9 cellular contexts compared by ENCODE assay signal in the genomic region with DNA sequence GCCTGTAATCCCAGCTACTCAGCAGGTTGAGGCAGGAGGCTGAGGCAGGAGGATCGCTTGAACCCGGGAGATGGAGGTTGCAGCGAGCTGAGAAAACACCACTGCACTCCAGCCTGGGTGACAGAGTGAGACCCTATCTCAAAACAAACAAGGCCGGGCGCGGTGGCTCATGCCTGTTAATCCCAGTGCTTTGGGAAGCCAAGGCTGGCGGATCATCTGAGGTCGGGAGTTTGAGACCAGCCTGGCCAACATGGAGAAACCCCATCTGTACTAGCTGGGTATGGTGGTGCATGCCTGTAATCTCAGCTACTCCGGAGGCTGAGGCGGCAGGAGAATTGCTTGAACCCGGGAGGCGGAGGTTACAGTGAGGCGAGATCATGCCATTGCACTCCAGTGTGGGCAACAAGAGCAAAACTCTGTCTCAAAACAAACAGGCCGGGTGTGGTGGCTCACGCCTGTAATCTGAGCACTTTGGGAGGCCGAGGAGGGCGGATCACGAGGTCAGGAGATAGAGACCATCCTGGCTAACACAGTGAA. TPM values are rescaled to one million over a fixed set of nuclear protein-coding genes. Genes with fewer than 3 reads are reported as not detected.
DNase-seq lines count a peak whose midpoint lies in the region; ATAC-seq and TF ChIP-seq lines count a peak whose summit lies in the region.
"Not testable (repeated sequence)": the region's sequence is repeated elsewhere in the genome, so short reads cannot be mapped to it uniquely, and the experiment has no call there.
"Had no signal": no experiment of that assay in that cellular context is flagged by ENCODE, and none has a peak within 500 bp of the region (broad histone marks: within the 10 kb centered on the region; RNA-seq: fewer than 3 reads in every experiment).

No MANE protein-coding gene starts in this region.

- H3K4me2 ChIP-seq in DOHH2 (ENCODE audit: low read length) (peak overlapping the region; percentile 56), PC-9 (peak overlapping the region; percentile 53)

- intact Hi-C loops in PC-9 (cut with micrococcal nuclease; ENCODE audit: unreplicated experiment): loop anchor here (10.0 kb wide), 1 partner anchor 241 kb away; a partner anchor contains a TSS
- intact Hi-C loops in transverse colon (cut with DNase I; ENCODE audit: low total_unique reads): not testable (repeated sequence)

- not testable (repeated sequence) for DNase-seq in PC-9; activated naive CD4-positive, alpha-beta T cell treated with anti-CD3 and anti-CD28 coated beads, Interleukin-2, amount 10 ng/mL, durations not matched to agents 7 days and 5 days; left lobe of liver (ENCODE audit: low spot score); natural killer cell treated with Interleukin-12 subunit alpha and Interleukin-12 subunit beta and Interleukin-15 and Interleukin-18, amount 100 ng/mL, for 72 hours (ENCODE audit: low spot score); transverse colon

- not testable (repeated sequence) for H3K27me3 ChIP-seq in DOHH2 (ENCODE audit: control insufficient read depth, low read length); PC-9 (ENCODE audit: insufficient read depth, low read depth); transverse colon

- H3K36me3 Mint-ChIP-seq in activated naive CD4-positive, alpha-beta T cell treated with anti-CD3 and anti-CD28 coated beads, Interleukin-2, amount 10 ng/mL, durations not matched to agents 7 days and 5 days; natural killer cell treated with Interleukin-12 subunit alpha and Interleukin-12 subunit beta and Interleukin-15 and Interleukin-18, amount 100 ng/mL, for 72 hours: not testable (repeated sequence)

- H3K4me3 Mint-ChIP-seq in activated naive CD4-positive, alpha-beta T cell treated with anti-CD3 and anti-CD28 coated beads, Interleukin-2, amount 10 ng/mL, durations not matched to agents 7 days and 5 days: not testable (repeated sequence)
- H3K4me3 Mint-ChIP-seq in natural killer cell treated with Interleukin-12 subunit alpha and Interleukin-12 subunit beta and Interleukin-15 and Interleukin-18, amount 100 ng/mL, for 72 hours: peak overlapping the region; percentile 69

- 80 to 100% methylated on average over 1 to 18 of the region's 18 CpGs for WGBS in transverse colon (ENCODE audit: low coverage in 1 of 2), 2 donors

- not testable (repeated sequence) for H3K36me3 ChIP-seq in DOHH2 (ENCODE audit: control insufficient read depth, low read length); KOPT-K1 (ENCODE audit: insufficient read depth, low read length); PC-9 (ENCODE audit: low read depth); transverse colon

- not testable (repeated sequence) for TF ChIP-seq POLR2A in transverse colon (IDR thresholded peaks at IDR 0.05)

- peaks cover 24% of the 10 kb centered on the region for H3K4me1 Mint-ChIP-seq in activated naive CD4-positive, alpha-beta T cell treated with anti-CD3 and anti-CD28 coated beads, Interleukin-2, amount 10 ng/mL, durations not matched to agents 7 days and 5 days
- peaks cover 9 to 11% of the 10 kb centered on the region in 2 donors for H3K4me1 Mint-ChIP-seq in natural killer cell treated with Interleukin-12 subunit alpha and Interleukin-12 subunit beta and Interleukin-15 and Interleukin-18, amount 100 ng/mL, for 72 hours (ENCODE audit: low read depth in 2 of 2)

- not testable (repeated sequence) for H3K79me2 ChIP-seq in DOHH2 (ENCODE audit: control insufficient read depth, low read length); PC-9 (ENCODE audit: low read depth)

- peak overlapping the region; percentile 49 for H3K27ac Mint-ChIP-seq in activated naive CD4-positive, alpha-beta T cell treated with anti-CD3 and anti-CD28 coated beads, Interleukin-2, amount 10 ng/mL, durations not matched to agents 7 days and 5 days
- H3K27ac Mint-ChIP-seq in natural killer cell treated with Interleukin-12 subunit alpha and Interleukin-12 subunit beta and Interleukin-15 and Interleukin-18, amount 100 ng/mL, for 72 hours: peak overlapping the region in 1 of 2 donors; percentile 70

- H4K20me1 ChIP-seq in DOHH2 (ENCODE audit: control insufficient read depth, insufficient read depth, low read depth, low read length); PC-9 (ENCODE audit: insufficient read depth): not testable (repeated sequence)

- H3K27ac ChIP-seq in DOHH2 (ENCODE audit: low read depth, low read length); PC-9: not testable (repeated sequence)
- H3K27ac ChIP-seq in KOPT-K1 (ENCODE audit: low read depth, low read length, poor library complexity, severe bottlenecking) (peak overlapping the region; percentile 28), transverse colon (peak overlapping the region; percentile 58 to 72 (median 66))

- in situ Hi-C loops in transverse colon (cut with MboI; ENCODE audit: low pct_ligation_motif_present in 1 of 4, low pct_unique_long_range_greater_than_20kb in 1 of 4, low sequenced_read_pairs in 3 of 4): loop anchor here in 2 of 4 donors (25.0 kb wide), 1 partner anchor 108 kb away; a partner anchor contains a TSS

- peak; percentile 6 for ATAC-seq in left lobe of liver
- not testable (repeated sequence) for ATAC-seq in natural killer cell treated with Interleukin-12 subunit alpha and Interleukin-12 subunit beta and Interleukin-15 and Interleukin-18, amount 100 ng/mL, for 72 hours

- TF ChIP-seq CTCF in DOHH2 (IDR thresholded peaks at IDR 0.05; ENCODE audit: low read depth, low read length, poor library complexity, severe bottlenecking); PC-9 (conservative IDR thresholded peaks at IDR 0.05); transverse colon (IDR thresholded peaks at IDR 0.05): not testable (repeated sequence)

- peaks cover 11% of the 10 kb centered on the region for H3K27me3 Mint-ChIP-seq in activated naive CD4-positive, alpha-beta T cell treated with anti-CD3 and anti-CD28 coated beads, Interleukin-2, amount 10 ng/mL, durations not matched to agents 7 days and 5 days
- H3K27me3 Mint-ChIP-seq in natural killer cell treated with Interleukin-12 subunit alpha and Interleukin-12 subunit beta and Interleukin-15 and Interleukin-18, amount 100 ng/mL, for 72 hours: not testable (repeated sequence)

- not testable (repeated sequence) for H3K9me3 ChIP-seq in DOHH2 (ENCODE audit: control insufficient read depth, insufficient read depth, low read length); KOPT-K1 (ENCODE audit: insufficient read depth, low read length, poor library complexity, severe bottlenecking); PC-9 (ENCODE audit: insufficient read depth, low read depth); transverse colon

- TF ChIP-seq EP300 in transverse colon (IDR thresholded peaks at IDR 0.05; ENCODE audit: low read depth): not testable (repeated sequence)

- H3K9me3 Mint-ChIP-seq in activated naive CD4-positive, alpha-beta T cell treated with anti-CD3 and anti-CD28 coated beads, Interleukin-2, amount 10 ng/mL, durations not matched to agents 7 days and 5 days; natural killer cell treated with Interleukin-12 subunit alpha and Interleukin-12 subunit beta and Interleukin-15 and Interleukin-18, amount 100 ng/mL, for 72 hours: not testable (repeated sequence)

- not testable (repeated sequence) for H3K9me2 ChIP-seq in DOHH2 (replicated peaks; ENCODE audit: control insufficient read depth, low read length); PC-9 (ENCODE audit: insufficient read depth)

- not testable (repeated sequence) for H3F3A ChIP-seq in DOHH2 (ENCODE audit: control insufficient read depth, insufficient read depth); PC-9 (ENCODE audit: insufficient read depth, low read depth)

- not testable (repeated sequence) for H2AFZ ChIP-seq in PC-9

- CTCF ChIA-PET in PC-9 (lab: Charles Lee): not testable (repeated sequence)
- CTCF ChIA-PET in activated naive CD4-positive, alpha-beta T cell treated with anti-CD3 and anti-CD28 coated beads, Interleukin-2, amount 10 ng/mL, durations not matched to agents 7 days and 5 days (lab: Charles Lee): interaction anchor here (1.0 to 1.2 kb wide), 2 partner anchors 80 to 218 kb away, joined by 3 read pairs; no protein-coding TSS in a partner anchor

- H3K4me1 ChIP-seq in DOHH2 (ENCODE audit: control insufficient read depth, low read length) (peaks cover 31% of the 10 kb centered on the region), transverse colon (peaks cover 0 to 16% (median 12%) of the 10 kb centered on the region in 4 donors)
- H3K4me1 ChIP-seq in PC-9 (replicated peaks; ENCODE audit: insufficient read depth): not testable (repeated sequence)

- POLR2A ChIA-PET in PC-9 (lab: Charles Lee; ENCODE audit: unreplicated experiment): interaction anchor here (0.6 to 1.0 kb wide), 3 partner anchors 23 to 80 kb away, joined by 4 to 6 read pairs (median 5); a partner anchor contains a TSS

- BruUV-seq in PC-9 (replicated peaks; lab: Mats Ljungman, UMichigan): not testable (repeated sequence)

- not testable (repeated sequence) for H3K4me3 ChIP-seq in DOHH2 (ENCODE audit: low read length); PC-9; transverse colon

RNA-seq across cellular contexts. Expression of a gene that starts 32.0 kb away (rescaled TPM):
- 80.0 and 81.9 TPM in 2 replicates for total RNA-seq in PC-9 (2021)
- 63.9 TPM for total RNA-seq in left lobe of liver
- 100 to 1,000 TPM in 1 of 2 donors, 10 to 100 TPM in 1; 80.1 to 124 TPM for total RNA-seq in natural killer cell treated with Interleukin-12 subunit alpha and Interleukin-12 subunit beta and Interleukin-15 and Interleukin-18, amount 100 ng/mL, for 72 hours
- 10 to 100 TPM; 10.8 to 54.9 (median 30.8) TPM for total RNA-seq in transverse colon

RNA-seq across cellular contexts. Expression of a gene that starts 35.3 kb away (rescaled TPM):
- 0.10 and 0.20 TPM in 2 replicates for total RNA-seq in PC-9 (2021)
- total RNA-seq in left lobe of liver: 7.5 TPM
- total RNA-seq in natural killer cell treated with Interleukin-12 subunit alpha and Interleukin-12 subunit beta and Interleukin-15 and Interleukin-18, amount 100 ng/mL, for 72 hours: not detected
- total RNA-seq in transverse colon: under 1 TPM in 1 of 4 donors, not detected in 3; 0.27 TPM
- total RNA-seq: Daoy, HT1080 had no signal
